Comparison of ENCODE assay signal across 1 cellular context in the genomic region with DNA sequence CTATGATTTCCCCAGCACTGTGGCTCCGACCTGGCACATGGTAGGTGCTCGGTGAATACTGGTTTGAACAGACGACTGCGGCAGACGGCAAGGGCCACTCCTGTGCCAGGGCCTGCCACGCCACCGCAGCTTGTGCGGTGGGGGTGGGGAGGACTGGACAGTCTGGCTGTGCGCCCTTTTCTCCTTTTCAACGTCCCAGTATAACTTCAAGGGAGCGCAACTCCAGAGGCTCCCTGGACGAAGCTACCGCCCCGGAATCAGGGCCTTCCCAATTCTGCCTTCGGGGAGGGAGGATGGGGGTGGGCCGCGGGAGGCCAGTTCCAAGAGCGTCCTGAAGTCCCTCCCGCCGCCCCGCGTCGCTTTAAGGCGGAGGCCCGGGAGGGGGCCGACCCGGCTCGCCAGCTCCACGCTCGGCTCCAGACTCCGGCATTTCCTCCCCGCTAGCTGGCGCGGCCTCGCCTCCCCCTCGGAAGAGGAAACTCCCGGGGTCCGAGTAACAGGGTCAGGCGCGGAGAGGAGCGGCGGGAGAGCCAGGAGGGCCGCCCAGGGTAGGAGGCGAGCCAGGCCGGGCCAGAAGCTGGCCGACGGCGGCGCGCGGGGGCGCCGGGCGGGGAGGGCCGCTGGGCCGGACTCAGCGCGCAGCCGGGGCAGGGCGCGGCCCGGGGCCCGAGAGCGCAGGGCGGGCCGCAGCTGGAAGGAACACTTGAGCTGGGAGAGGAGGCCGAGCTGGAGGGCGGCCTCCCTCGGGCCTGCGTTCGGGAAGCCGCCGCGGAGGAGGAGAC.
TF ChIP-seq lines count a peak whose summit lies in the region.

A gene (plus strand): TSS at position 388 of the 782 bp plus-strand sequence. CDS start 498 bp downstream, outside the sequence.

TF ChIP-seq in H1, 55 proteins besides CTCF, POLR2A, EP300 and RAD21:
- TF ChIP-seq BACH1 (IDR thresholded peaks at IDR 0.05; ENCODE audit: low read length) (no peak), RBBP5 (IDR thresholded peaks at IDR 0.05; ENCODE audit: borderline replicate concordance, low read depth, low read length) (peak; percentile 37; the same call in 1 of the 2 replicates), SUZ12 (IDR thresholded peaks at IDR 0.05; ENCODE audit: low read length) (no peak), SRF (IDR thresholded peaks at IDR 0.05; ENCODE audit: low read depth, low read length) (no peak)
- TF ChIP-seq, protein P1, sequence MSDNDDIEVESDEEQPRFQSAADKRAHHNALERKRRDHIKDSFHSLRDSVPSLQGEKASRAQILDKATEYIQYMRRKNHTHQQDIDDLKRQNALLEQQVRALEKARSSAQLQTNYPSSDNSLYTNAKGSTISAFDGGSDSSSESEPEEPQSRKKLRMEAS (IDR thresholded peaks at IDR 0.05) = peak; percentile 47
